1 cellular context compared by ENCODE assay signal in genomic region chr2:157900684-157901083, GRCh38.
TF ChIP-seq lines count a peak whose summit lies in the region.

No MANE protein-coding gene starts in this region.

TF ChIP-seq in HepG2, 621 proteins besides CTCF, POLR2A, EP300 and RAD21:
- TF ChIP-seq GRHL1 (CRISPR knock-in tag; conservative IDR thresholded peaks at IDR 0.05) (no peak), SNAPC5 (CRISPR knock-in tag; IDR thresholded peaks at IDR 0.05; ENCODE audit: borderline replicate concordance) (no peak), ZBTB42 (CRISPR knock-in tag; IDR thresholded peaks at IDR 0.05) (no peak), ZMYM4 (CRISPR knock-in tag; IDR thresholded peaks at IDR 0.05) (no peak), MTF1 (CRISPR knock-in tag; IDR thresholded peaks at IDR 0.05) (no peak), ZNF484 (CRISPR knock-in tag; IDR thresholded peaks at IDR 0.05; ENCODE audit: borderline replicate concordance, low read depth) (no peak), LBX2 (CRISPR knock-in tag; IDR thresholded peaks at IDR 0.05; ENCODE audit: borderline replicate concordance) (no peak), ZNF512B (CRISPR knock-in tag; IDR thresholded peaks at IDR 0.05; ENCODE audit: borderline replicate concordance) (no peak), KLF9 (CRISPR knock-in tag; IDR thresholded peaks at IDR 0.05; ENCODE audit: low read depth) (no peak), ZNF138 (CRISPR knock-in tag; IDR thresholded peaks at IDR 0.05; ENCODE audit: low read depth) (no peak), ZNF44 (CRISPR knock-in tag; IDR thresholded peaks at IDR 0.05) (no peak), PRDM4 (CRISPR knock-in tag; IDR thresholded peaks at IDR 0.05; ENCODE audit: borderline replicate concordance) (no peak), HCFC1 (IDR thresholded peaks at IDR 0.05; ENCODE audit: low read depth, low read length) (no peak)
